Comparison of ENCODE assay signal across 1 cellular context in genomic region chr12:71484272-71484905, GRCh38.
TF ChIP-seq lines count a peak whose summit lies in the region.

No MANE protein-coding gene starts in this region.

TF ChIP-seq in GM23338, 12 proteins besides CTCF, POLR2A, EP300 and RAD21:
- TF ChIP-seq ZNF462 (CRISPR knock-in tag; IDR thresholded peaks at IDR 0.05) (no peak), NANOG (IDR thresholded peaks at IDR 0.05; ENCODE audit: borderline replicate concordance) (no peak), ZNF114 (CRISPR knock-in tag; IDR thresholded peaks at IDR 0.05) (no peak), STAT1 (IDR thresholded peaks at IDR 0.05; ENCODE audit: unreplicated experiment) (no peak), ZNF331 (CRISPR knock-in tag; IDR thresholded peaks at IDR 0.05; ENCODE audit: low read depth) (no peak), REST (IDR thresholded peaks at IDR 0.05; ENCODE audit: unreplicated experiment) (no peak), POLR2AphosphoS5 (IDR thresholded peaks at IDR 0.05; ENCODE audit: low read depth) (no peak), CREB1 (CRISPR knock-in tag; IDR thresholded peaks at IDR 0.05; ENCODE audit: low read depth) (no peak), EZH2phosphoT487 (IDR thresholded peaks at IDR 0.05; ENCODE audit: unreplicated experiment) (no peak), JUNB (IDR thresholded peaks at IDR 0.05; ENCODE audit: unreplicated experiment) (no peak), EZH2 (IDR thresholded peaks at IDR 0.05; ENCODE audit: low read depth, unreplicated experiment) (no peak)
